Comparison of ENCODE assay signal across 1 cellular context in genomic region chr10:70271996-70272924, GRCh38.
TF ChIP-seq lines count a peak whose summit lies in the region.

No MANE protein-coding gene starts in this region.

TF ChIP-seq in HCT116, 20 proteins besides CTCF, POLR2A, EP300 and RAD21:
- no peak for TF ChIP-seq SRF (IDR thresholded peaks at IDR 0.05; ENCODE audit: low read depth)
- no peak for TF ChIP-seq EGR1 (IDR thresholded peaks at IDR 0.05; ENCODE audit: low read depth)
- TF ChIP-seq FOSL1 (IDR thresholded peaks at IDR 0.05; ENCODE audit: low read depth): no peak
- TF ChIP-seq SP1 (IDR thresholded peaks at IDR 0.05; ENCODE audit: low read depth): no peak
- no peak for TF ChIP-seq YY1 (IDR thresholded peaks at IDR 0.05; ENCODE audit: extremely low read depth, insufficient replicate concordance, low read depth, low read length)
- TF ChIP-seq ZNF274 (IDR thresholded peaks at IDR 0.05; ENCODE audit: low read depth, low read length): no peak
- no peak for TF ChIP-seq SIN3A (IDR thresholded peaks at IDR 0.05; ENCODE audit: low read depth)
- TF ChIP-seq POLR2AphosphoS5 (IDR thresholded peaks at IDR 0.05; ENCODE audit: low read depth, low read length): no peak
- TF ChIP-seq ELF1 (IDR thresholded peaks at IDR 0.05; ENCODE audit: borderline replicate concordance, low read depth): no peak
TF ChIP-seq in HCT116: peak in this region for 0.
